1 cellular context compared by ENCODE assay signal in genomic region chr7:36291387-36292316, GRCh38.
TF ChIP-seq lines count a peak whose summit lies in the region.

No MANE protein-coding gene starts in this region.

TF ChIP-seq in HepG2, 621 proteins besides CTCF, POLR2A, EP300 and RAD21 (continued from another document and continues in another):
- TF ChIP-seq ZFP90 (CRISPR knock-in tag; IDR thresholded peaks at IDR 0.05; ENCODE audit: borderline replicate concordance) (no peak; the same call in 1 of the 2 replicates), HDAC2 (CRISPR knock-in tag; IDR thresholded peaks at IDR 0.05) (peak; percentile 52; the same call in 1 of the 2 replicates), FIP1L1 (IDR thresholded peaks at IDR 0.05; ENCODE audit: borderline replicate concordance, insufficient read depth, low read depth, low read length) (no peak), GABPA (IDR thresholded peaks at IDR 0.05; ENCODE audit: low read depth, low read length) (no peak), GABPA (CRISPR knock-in tag; IDR thresholded peaks at IDR 0.05; ENCODE audit: low read depth) (peak; percentile 40; the same call in 1 of the 2 replicates), MXD1 (CRISPR knock-in tag; IDR thresholded peaks at IDR 0.05) (no peak), ZBTB33 (CRISPR knock-in tag; IDR thresholded peaks at IDR 0.05) (0 out of 2 replicates have a peak, but pooled peaks have one; percentile 59), SAFB2 (CRISPR knock-in tag; IDR thresholded peaks at IDR 0.05; ENCODE audit: borderline replicate concordance, low read depth) (no peak), ZNF672 (CRISPR knock-in tag; IDR thresholded peaks at IDR 0.05) (no peak), ZNF382 (CRISPR knock-in tag; IDR thresholded peaks at IDR 0.05; ENCODE audit: borderline replicate concordance) (no peak), MED13 (CRISPR knock-in tag; IDR thresholded peaks at IDR 0.05) (no peak), FOXP1 (IDR thresholded peaks at IDR 0.05) (no peak), FOXP1 (CRISPR knock-in tag; IDR thresholded peaks at IDR 0.05) (no peak), IKZF5 (CRISPR knock-in tag; IDR thresholded peaks at IDR 0.05) (peak; percentile 51; the same call in 1 of the 2 replicates), PAWR (CRISPR knock-in tag; IDR thresholded peaks at IDR 0.05; ENCODE audit: borderline replicate concordance) (no peak), GATA4 (IDR thresholded peaks at IDR 0.05; ENCODE audit: borderline replicate concordance, low read depth) (0 out of 2 replicates have a peak, but pooled peaks have one; percentile 30), SRSF9 (IDR thresholded peaks at IDR 0.05; ENCODE audit: borderline replicate concordance, insufficient read depth, low read depth, low read length, poor library complexity, severe bottlenecking) (no peak), RFXAP (CRISPR knock-in tag; IDR thresholded peaks at IDR 0.05; ENCODE audit: borderline replicate concordance) (no peak), ZSCAN20 (CRISPR knock-in tag; IDR thresholded peaks at IDR 0.05; ENCODE audit: borderline replicate concordance) (no peak), ZNF362 (CRISPR knock-in tag; IDR thresholded peaks at IDR 0.05; ENCODE audit: borderline replicate concordance) (peak; percentile 47; the same call in 1 of the 2 replicates), SNAI1 (CRISPR knock-in tag; IDR thresholded peaks at IDR 0.05; ENCODE audit: borderline replicate concordance) (no peak), XRCC5 (optimal IDR thresholded peaks at IDR 0.05; ENCODE audit: low read length) (no peak), RAD51 (IDR thresholded peaks at IDR 0.05; ENCODE audit: borderline replicate concordance) (no peak), ZSCAN30 (CRISPR knock-in tag; IDR thresholded peaks at IDR 0.05) (no peak), RORA (CRISPR knock-in tag; IDR thresholded peaks at IDR 0.05) (no peak), ZNF205 (CRISPR knock-in tag; IDR thresholded peaks at IDR 0.05) (no peak), ZNF747 (CRISPR knock-in tag; IDR thresholded peaks at IDR 0.05; ENCODE audit: borderline replicate concordance) (no peak), ETV6 (CRISPR knock-in tag; conservative IDR thresholded peaks at IDR 0.05) (no peak), HIVEP1 (CRISPR knock-in tag; IDR thresholded peaks at IDR 0.05) (no peak), ZNF441 (CRISPR knock-in tag; IDR thresholded peaks at IDR 0.05; ENCODE audit: borderline replicate concordance) (no peak), TGIF2 (CRISPR knock-in tag; IDR thresholded peaks at IDR 0.05) (no peak), HMG20B (CRISPR knock-in tag; conservative IDR thresholded peaks at IDR 0.05) (no peak; the same call in 1 of the 2 replicates), STAT5B (CRISPR knock-in tag; IDR thresholded peaks at IDR 0.05) (no peak), ZNF331 (CRISPR knock-in tag; IDR thresholded peaks at IDR 0.05) (peak; percentile 37; the same call in 1 of the 2 replicates), KLF12 (CRISPR knock-in tag; IDR thresholded peaks at IDR 0.05; ENCODE audit: borderline replicate concordance) (0 out of 2 replicates have a peak, but pooled peaks have one; percentile 34), POLR2G (IDR thresholded peaks at IDR 0.05; ENCODE audit: low read depth, low read length) (no peak), TEAD3 (CRISPR knock-in tag; optimal IDR thresholded peaks at IDR 0.05; ENCODE audit: borderline replicate concordance) (peak; percentile 64), ZNF878 (CRISPR knock-in tag; IDR thresholded peaks at IDR 0.05) (no peak), AHR (CRISPR knock-in tag; IDR thresholded peaks at IDR 0.05) (no peak), ZBTB1 (CRISPR knock-in tag; IDR thresholded peaks at IDR 0.05; ENCODE audit: borderline replicate concordance) (no peak), ZBTB34 (CRISPR knock-in tag; IDR thresholded peaks at IDR 0.05) (no peak), HMGA1 (CRISPR knock-in tag; conservative IDR thresholded peaks at IDR 0.05) (no peak), SNAPC2 (CRISPR knock-in tag; IDR thresholded peaks at IDR 0.05) (no peak), ZSCAN12 (CRISPR knock-in tag; IDR thresholded peaks at IDR 0.05) (no peak), ZNF549 (CRISPR knock-in tag; IDR thresholded peaks at IDR 0.05) (no peak), ZNF776 (CRISPR knock-in tag; IDR thresholded peaks at IDR 0.05) (no peak), PITX1 (CRISPR knock-in tag; IDR thresholded peaks at IDR 0.05) (no peak), ZNF431 (CRISPR knock-in tag; IDR thresholded peaks at IDR 0.05; ENCODE audit: borderline replicate concordance, low read depth) (0 out of 2 replicates have a peak, but pooled peaks have one; percentile 37), ZNF225 (CRISPR knock-in tag; IDR thresholded peaks at IDR 0.05) (no peak), ZKSCAN5 (CRISPR knock-in tag; IDR thresholded peaks at IDR 0.05) (no peak)
- TF ChIP-seq, protein P1, sequence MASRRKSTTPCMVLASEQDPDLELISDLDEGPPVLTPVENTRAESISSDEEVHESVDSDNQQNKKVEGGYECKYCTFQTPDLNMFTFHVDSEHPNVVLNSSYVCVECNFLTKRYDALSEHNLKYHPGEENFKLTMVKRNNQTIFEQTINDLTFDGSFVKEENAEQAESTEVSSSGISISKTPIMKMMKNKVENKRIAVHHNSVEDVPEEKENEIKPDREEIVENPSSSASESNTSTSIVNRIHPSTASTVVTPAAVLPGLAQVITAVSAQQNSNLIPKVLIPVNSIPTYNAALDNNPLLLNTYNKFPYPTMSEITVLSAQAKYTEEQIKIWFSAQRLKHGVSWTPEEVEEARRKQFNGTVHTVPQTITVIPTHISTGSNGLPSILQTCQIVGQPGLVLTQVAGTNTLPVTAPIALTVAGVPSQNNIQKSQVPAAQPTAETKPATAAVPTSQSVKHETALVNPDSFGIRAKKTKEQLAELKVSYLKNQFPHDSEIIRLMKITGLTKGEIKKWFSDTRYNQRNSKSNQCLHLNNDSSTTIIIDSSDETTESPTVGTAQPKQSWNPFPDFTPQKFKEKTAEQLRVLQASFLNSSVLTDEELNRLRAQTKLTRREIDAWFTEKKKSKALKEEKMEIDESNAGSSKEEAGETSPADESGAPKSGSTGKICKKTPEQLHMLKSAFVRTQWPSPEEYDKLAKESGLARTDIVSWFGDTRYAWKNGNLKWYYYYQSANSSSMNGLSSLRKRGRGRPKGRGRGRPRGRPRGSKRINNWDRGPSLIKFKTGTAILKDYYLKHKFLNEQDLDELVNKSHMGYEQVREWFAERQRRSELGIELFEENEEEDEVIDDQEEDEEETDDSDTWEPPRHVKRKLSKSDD (CRISPR knock-in tag; IDR thresholded peaks at IDR 0.05; ENCODE audit: low read depth): no peak
- TF ChIP-seq, protein P2, sequence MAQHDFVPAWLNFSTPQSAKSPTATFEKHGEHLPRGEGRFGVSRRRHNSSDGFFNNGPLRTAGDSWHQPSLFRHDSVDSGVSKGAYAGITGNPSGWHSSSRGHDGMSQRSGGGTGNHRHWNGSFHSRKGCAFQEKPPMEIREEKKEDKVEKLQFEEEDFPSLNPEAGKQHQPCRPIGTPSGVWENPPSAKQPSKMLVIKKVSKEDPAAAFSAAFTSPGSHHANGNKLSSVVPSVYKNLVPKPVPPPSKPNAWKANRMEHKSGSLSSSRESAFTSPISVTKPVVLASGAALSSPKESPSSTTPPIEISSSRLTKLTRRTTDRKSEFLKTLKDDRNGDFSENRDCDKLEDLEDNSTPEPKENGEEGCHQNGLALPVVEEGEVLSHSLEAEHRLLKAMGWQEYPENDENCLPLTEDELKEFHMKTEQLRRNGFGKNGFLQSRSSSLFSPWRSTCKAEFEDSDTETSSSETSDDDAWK (CRISPR knock-in tag; IDR thresholded peaks at IDR 0.05): no peak
- TF ChIP-seq, protein P3, sequence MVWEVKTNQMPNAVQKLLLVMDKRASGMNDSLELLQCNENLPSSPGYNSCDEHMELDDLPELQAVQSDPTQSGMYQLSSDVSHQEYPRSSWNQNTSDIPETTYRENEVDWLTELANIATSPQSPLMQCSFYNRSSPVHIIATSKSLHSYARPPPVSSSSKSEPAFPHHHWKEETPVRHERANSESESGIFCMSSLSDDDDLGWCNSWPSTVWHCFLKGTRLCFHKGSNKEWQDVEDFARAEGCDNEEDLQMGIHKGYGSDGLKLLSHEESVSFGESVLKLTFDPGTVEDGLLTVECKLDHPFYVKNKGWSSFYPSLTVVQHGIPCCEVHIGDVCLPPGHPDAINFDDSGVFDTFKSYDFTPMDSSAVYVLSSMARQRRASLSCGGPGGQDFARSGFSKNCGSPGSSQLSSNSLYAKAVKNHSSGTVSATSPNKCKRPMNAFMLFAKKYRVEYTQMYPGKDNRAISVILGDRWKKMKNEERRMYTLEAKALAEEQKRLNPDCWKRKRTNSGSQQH (CRISPR knock-in tag; IDR thresholded peaks at IDR 0.05; ENCODE audit: low read depth): peak; percentile 36; the same call in 1 of the 2 replicates
- TF ChIP-seq, protein P4, sequence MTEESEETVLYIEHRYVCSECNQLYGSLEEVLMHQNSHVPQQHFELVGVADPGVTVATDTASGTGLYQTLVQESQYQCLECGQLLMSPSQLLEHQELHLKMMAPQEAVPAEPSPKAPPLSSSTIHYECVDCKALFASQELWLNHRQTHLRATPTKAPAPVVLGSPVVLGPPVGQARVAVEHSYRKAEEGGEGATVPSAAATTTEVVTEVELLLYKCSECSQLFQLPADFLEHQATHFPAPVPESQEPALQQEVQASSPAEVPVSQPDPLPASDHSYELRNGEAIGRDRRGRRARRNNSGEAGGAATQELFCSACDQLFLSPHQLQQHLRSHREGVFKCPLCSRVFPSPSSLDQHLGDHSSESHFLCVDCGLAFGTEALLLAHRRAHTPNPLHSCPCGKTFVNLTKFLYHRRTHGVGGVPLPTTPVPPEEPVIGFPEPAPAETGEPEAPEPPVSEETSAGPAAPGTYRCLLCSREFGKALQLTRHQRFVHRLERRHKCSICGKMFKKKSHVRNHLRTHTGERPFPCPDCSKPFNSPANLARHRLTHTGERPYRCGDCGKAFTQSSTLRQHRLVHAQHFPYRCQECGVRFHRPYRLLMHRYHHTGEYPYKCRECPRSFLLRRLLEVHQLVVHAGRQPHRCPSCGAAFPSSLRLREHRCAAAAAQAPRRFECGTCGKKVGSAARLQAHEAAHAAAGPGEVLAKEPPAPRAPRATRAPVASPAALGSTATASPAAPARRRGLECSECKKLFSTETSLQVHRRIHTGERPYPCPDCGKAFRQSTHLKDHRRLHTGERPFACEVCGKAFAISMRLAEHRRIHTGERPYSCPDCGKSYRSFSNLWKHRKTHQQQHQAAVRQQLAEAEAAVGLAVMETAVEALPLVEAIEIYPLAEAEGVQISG (CRISPR knock-in tag; IDR thresholded peaks at IDR 0.05): no peak
- TF ChIP-seq, protein P5, sequence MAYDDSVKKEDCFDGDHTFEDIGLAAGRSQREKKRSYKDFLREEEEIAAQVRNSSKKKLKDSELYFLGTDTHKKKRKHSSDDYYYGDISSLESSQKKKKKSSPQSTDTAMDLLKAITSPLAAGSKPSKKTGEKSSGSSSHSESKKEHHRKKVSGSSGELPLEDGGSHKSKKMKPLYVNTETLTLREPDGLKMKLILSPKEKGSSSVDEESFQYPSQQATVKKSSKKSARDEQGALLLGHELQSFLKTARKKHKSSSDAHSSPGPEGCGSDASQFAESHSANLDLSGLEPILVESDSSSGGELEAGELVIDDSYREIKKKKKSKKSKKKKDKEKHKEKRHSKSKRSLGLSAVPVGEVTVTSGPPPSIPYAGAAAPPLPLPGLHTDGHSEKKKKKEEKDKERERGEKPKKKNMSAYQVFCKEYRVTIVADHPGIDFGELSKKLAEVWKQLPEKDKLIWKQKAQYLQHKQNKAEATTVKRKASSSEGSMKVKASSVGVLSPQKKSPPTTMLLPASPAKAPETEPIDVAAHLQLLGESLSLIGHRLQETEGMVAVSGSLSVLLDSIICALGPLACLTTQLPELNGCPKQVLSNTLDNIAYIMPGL (CRISPR knock-in tag; IDR thresholded peaks at IDR 0.05; ENCODE audit: borderline replicate concordance in 1 of 2, low read depth in 1 of 2): peak; percentile 41 to 43; a peak in 2 of 4 replicates
